Comparison of ENCODE assay signal across 32 cellular contexts in genomic region chr17:14460502-14460901, GRCh38.
"Had no signal": no experiment of that assay in that cellular context is flagged by ENCODE, and none has a peak within 500 bp of the region (broad histone marks: within the 10 kb centered on the region; RNA-seq: fewer than 3 reads in every experiment).

No MANE protein-coding gene starts in this region.

- H3K27me3 ChIP-seq: body of pancreas had no signal

- H3K27me3 Mint-ChIP-seq: activated naive CD8-positive, alpha-beta T cell; activated T-cell treated with anti-CD3 and anti-CD28 coated beads, Interleukin-2, amount 50 U/mL, for 24 hours had no signal

- ATAC-seq: activated T-cell treated with anti-CD3 and anti-CD28 coated beads, Interleukin-2, amount 50 U/mL, for 72 hours; body of pancreas; effector memory CD8-positive, alpha-beta T cell; T-helper 17 cell had no signal

- FAIRE-seq: colon, endometrium, endothelial cell of umbilical vein, frontal cortex had no signal

- H3K9me3 ChIP-seq: body of pancreas, esophagus squamous epithelium had no signal

- DNase-seq: activated CD4-positive, alpha-beta memory T cell treated with anti-CD3 and anti-CD28 coated beads, Interleukin-2, amount 10 ng/mL, durations not matched to agents 7 days and 5 days; activated CD4-positive, alpha-beta T cell treated with anti-CD3 and anti-CD28 coated beads for 1 hour; activated CD4-positive, alpha-beta T cell treated with anti-CD3 and anti-CD28 coated beads for 4 hours; activated CD4-positive, alpha-beta T cell treated with anti-CD3 and anti-CD28 coated beads, Interleukin-2, amount 10 ng/mL, durations not matched to agents 7 days and 5 days; activated CD4-positive, alpha-beta T cell treated with anti-CD3 and anti-CD28 coated beads, Interleukin-2, amount 50 U/mL, for 4 hours; activated CD8-positive, alpha-beta memory T cell treated with anti-CD3 and anti-CD28 coated beads, Interleukin-2, amount 50 U/mL, for 48 hours; activated effector memory CD4-positive, alpha-beta T cell treated with Interleukin-2 at 50 U/mL for 16 hours; activated gamma-delta T cell treated with Interleukin-2 at 50 U/mL for 16 hours; activated naive CD4-positive, alpha-beta T cell treated with anti-CD3 and anti-CD28 coated beads, Interleukin-2, amount 50 U/mL, for 16 hours; activated naive CD4-positive, alpha-beta T cell treated with Interleukin-2 at 50 U/mL for 16 hours; activated T-cell treated with anti-CD3 and anti-CD28 coated beads for 4 hours; activated T-cell treated with anti-CD3 and anti-CD28 coated beads, Interleukin-2, amount 50 U/mL, for 24 hours; activated T-cell treated with anti-CD3 and anti-CD28 coated beads, Interleukin-2, amount 50 U/mL, for 72 hours; amniotic stem cell; body of pancreas; cortex of kidney; dermis blood vessel endothelial cell; effector CD4-positive, alpha-beta T cell; effector memory CD8-positive, alpha-beta T cell; esophagus squamous epithelium; foreskin fibroblast; head of caudate nucleus; T-helper 1 cell; T-helper 17 cell; T1000 had no signal

- H3K27ac Mint-ChIP-seq: activated CD4-positive, alpha-beta memory T cell treated with anti-CD3 and anti-CD28 coated beads, Interleukin-2, amount 10 ng/mL, durations not matched to agents 7 days and 5 days; activated CD4-positive, alpha-beta T cell treated with anti-CD3 and anti-CD28 coated beads, Interleukin-2, amount 10 ng/mL, durations not matched to agents 7 days and 5 days; activated naive CD8-positive, alpha-beta T cell; activated T-cell treated with anti-CD3 and anti-CD28 coated beads, Interleukin-2, amount 50 U/mL, for 24 hours; activated T-cell treated with anti-CD3 and anti-CD28 coated beads, Interleukin-2, amount 50 U/mL, for 72 hours; effector memory CD8-positive, alpha-beta T cell; T-helper 17 cell; T-helper 2 cell treated with Interferon-gamma antibody and Interleukin-4, amounts not matched to agents 5 μg/mL and 100 μg/mL, for 36 hours had no signal

- H3K4me1 Mint-ChIP-seq: activated CD4-positive, alpha-beta memory T cell treated with anti-CD3 and anti-CD28 coated beads, Interleukin-2, amount 10 ng/mL, durations not matched to agents 7 days and 5 days; activated CD4-positive, alpha-beta T cell treated with anti-CD3 and anti-CD28 coated beads, Interleukin-2, amount 10 ng/mL, durations not matched to agents 7 days and 5 days had no signal

- H3K36me3 Mint-ChIP-seq: activated naive CD8-positive, alpha-beta T cell had no signal

- H3K9me3 Mint-ChIP-seq: effector memory CD8-positive, alpha-beta T cell had no signal

- H3K4me3 Mint-ChIP-seq: activated CD4-positive, alpha-beta memory T cell treated with anti-CD3 and anti-CD28 coated beads, Interleukin-2, amount 10 ng/mL, durations not matched to agents 7 days and 5 days; activated CD4-positive, alpha-beta T cell treated with anti-CD3 and anti-CD28 coated beads, Interleukin-2, amount 10 ng/mL, durations not matched to agents 7 days and 5 days; activated naive CD8-positive, alpha-beta T cell; activated T-cell treated with anti-CD3 and anti-CD28 coated beads, Interleukin-2, amount 50 U/mL, for 24 hours; activated T-cell treated with anti-CD3 and anti-CD28 coated beads, Interleukin-2, amount 50 U/mL, for 72 hours; effector memory CD8-positive, alpha-beta T cell; T-helper 17 cell; T-helper 2 cell treated with Interferon-gamma antibody and Interleukin-4, amounts not matched to agents 5 μg/mL and 100 μg/mL, for 36 hours had no signal

- H3K36me3 ChIP-seq: esophagus squamous epithelium had no signal

- H3K4me3 ChIP-seq: body of pancreas, esophagus squamous epithelium had no signal

- H3K27ac ChIP-seq: body of pancreas, epithelial cell of prostate, esophagus squamous epithelium had no signal

- H3K4me1 ChIP-seq: body of pancreas had no signal
